In the genomic region with DNA sequence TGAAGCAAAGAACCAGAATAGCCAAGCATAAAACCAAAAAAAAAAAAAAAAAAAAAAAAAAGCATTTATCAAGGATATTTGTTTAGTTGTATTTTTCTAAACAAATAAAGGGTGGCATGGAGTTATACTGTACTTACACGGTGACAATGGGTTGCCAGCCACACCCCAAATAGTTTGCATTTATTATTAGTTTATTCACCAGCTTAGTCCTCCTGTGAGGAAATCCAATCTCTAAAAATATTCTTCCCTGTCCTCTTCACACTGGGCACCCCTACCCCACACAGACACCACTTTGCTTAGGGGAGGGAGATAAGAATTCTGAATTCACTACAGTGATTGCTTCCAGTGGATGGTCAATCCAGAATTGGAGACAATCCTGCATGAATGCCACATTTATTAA, we compare ENCODE assay signal across 29 cellular contexts. TPM values are rescaled to one million over a fixed set of nuclear protein-coding genes. Genes with fewer than 3 reads are reported as not detected.
"Had no signal": no experiment of that assay in that cellular context is flagged by ENCODE, and none has a peak within 500 bp of the region (broad histone marks: within the 10 kb centered on the region; RNA-seq: fewer than 3 reads in every experiment).

No MANE protein-coding gene starts in this region.

- H3K36me3 ChIP-seq: heart right ventricle, left ventricle myocardium inferior, neural progenitor cell, neutrophil, right atrium auricular region, right lobe of liver, suprapubic skin, thoracic aorta, tibial artery, upper lobe of right lung had no signal

- H3K27ac ChIP-seq: heart right ventricle, hepatocyte, left ventricle myocardium inferior, neural progenitor cell, neutrophil, right atrium auricular region, right lobe of liver, skin epidermis, suprapubic skin, thoracic aorta, tibial artery, upper lobe of right lung had no signal

- H3K4me3 Mint-ChIP-seq: mesothelial cell of epicardium; naive thymus-derived CD8-positive, alpha-beta T cell; nephron progenitor cell; neural progenitor cell; stimulated activated naive CD8-positive, alpha-beta T cell treated with anti-CD3 and anti-CD28 coated beads, Interleukin-15, Interleukin-2, amounts not matched to agents 100 ng/mL and 50 ng/mL, for 24 hours had no signal

- H3K79me2 ChIP-seq: hepatocyte had no signal

- H3K36me3 Mint-ChIP-seq: mesothelial cell of epicardium, neural progenitor cell had no signal

- ATAC-seq: heart right ventricle; naive thymus-derived CD8-positive, alpha-beta T cell; right lobe of liver; upper lobe of right lung had no signal

- DNase-seq: heart right ventricle; left ventricle myocardium inferior; naive thymus-derived CD8-positive, alpha-beta T cell; nephron progenitor cell; occipital lobe; right lobe of liver; stimulated activated CD4-positive, alpha-beta T cell treated with anti-CD3 and anti-CD28 coated beads, Interleukin-12 subunit alpha, Interleukin-12 subunit beta, amount 100 ng/mL, for 4 hours; stimulated activated CD4-positive, alpha-beta T cell treated with anti-CD3 and anti-CD28 coated beads, Interleukin-15, amount 100 ng/mL, for 24 hours; stimulated activated CD4-positive, alpha-beta T cell treated with anti-CD3 and anti-CD28 coated beads, Interleukin-2, amount 100 ng/mL, for 24 hours; stimulated activated CD4-positive, alpha-beta T cell treated with anti-CD3 and anti-CD28 coated beads, Interleukin-4, amount 100 ng/mL, for 1 hour; stimulated activated naive CD4-positive, alpha-beta T cell; tibial artery; upper lobe of right lung had no signal

- FAIRE-seq: urothelium cell line had no signal

- H3K4me3 ChIP-seq: heart right ventricle, hepatocyte, left ventricle myocardium inferior, lung, neural progenitor cell, right atrium auricular region, right lobe of liver, skin epidermis, suprapubic skin, thoracic aorta, tibial artery, upper lobe of right lung had no signal

- H3K9me3 ChIP-seq: neutrophil, right lobe of liver, suprapubic skin, upper lobe of right lung had no signal

- H3K27me3 Mint-ChIP-seq: progenitor cell of endocrine pancreas; stimulated activated naive CD8-positive, alpha-beta T cell treated with anti-CD3 and anti-CD28 coated beads, Interleukin-15, Interleukin-2, amounts not matched to agents 100 ng/mL and 50 ng/mL, for 24 hours had no signal

- H2AFZ ChIP-seq: hepatocyte, neural progenitor cell had no signal

- H3K27ac Mint-ChIP-seq: mesothelial cell of epicardium; naive thymus-derived CD8-positive, alpha-beta T cell; nephron progenitor cell; neural progenitor cell; progenitor cell of endocrine pancreas; stimulated activated naive CD8-positive, alpha-beta T cell treated with anti-CD3 and anti-CD28 coated beads, Interleukin-15, Interleukin-2, amounts not matched to agents 100 ng/mL and 50 ng/mL, for 24 hours had no signal

- H3K9ac ChIP-seq: neural progenitor cell had no signal

- H3K4me1 ChIP-seq: left ventricle myocardium inferior, right atrium auricular region, right lobe of liver, suprapubic skin, tibial artery, upper lobe of right lung had no signal

- H3K27me3 ChIP-seq: heart right ventricle, hepatocyte, neural progenitor cell, neutrophil, right atrium auricular region, right lobe of liver, suprapubic skin, tibial artery, upper lobe of right lung had no signal

- H3K4me1 Mint-ChIP-seq: naive thymus-derived CD8-positive, alpha-beta T cell; nephron progenitor cell had no signal

- H3K4me2 ChIP-seq: hepatocyte, neural progenitor cell had no signal

RNA-seq across cellular contexts. Expression of a gene that starts 18.9 kb away (rescaled TPM):
- total RNA-seq: heart right ventricle; kidney epithelial cell; left ventricle myocardium inferior; lower leg skin; mesothelial cell of epicardium; naive thymus-derived CD8-positive, alpha-beta T cell; occipital lobe; osteocyte; right atrium auricular region; subcutaneous adipose tissue; suprapubic skin; thoracic aorta; upper lobe of right lung had no signal
- polyA plus RNA-seq: naive thymus-derived CD8-positive, alpha-beta T cell had no signal
